In genomic region chr6:32614366-32615081, GRCh38 we compare ENCODE assay signal across 19 cellular contexts. TPM values are rescaled to one million over a fixed set of nuclear protein-coding genes. Genes with fewer than 3 reads are reported as not detected.
DNase-seq lines count a peak whose midpoint lies in the region; ATAC-seq and TF ChIP-seq lines count a peak whose summit lies in the region.
"Had no signal": no experiment of that assay in that cellular context is flagged by ENCODE, and none has a peak within 500 bp of the region (broad histone marks: within the 10 kb centered on the region; RNA-seq: fewer than 3 reads in every experiment).

No MANE protein-coding gene starts in this region.

- no peaks in the 10 kb centered on the region; a peak in 1 of 5 replicates for H3K9me3 Mint-ChIP-seq in H9
- H3K9me3 Mint-ChIP-seq in WTC11, result peaks cover 3% of the 10 kb centered on the region; the same call in 1 of the 2 replicates
- peaks cover 23% of the 10 kb centered on the region for H3K9me3 Mint-ChIP-seq in nephron progenitor cell

- H3K27me3 Mint-ChIP-seq in H9 (ENCODE audit: low read depth), result no peaks in the 10 kb centered on the region
- no peaks in the 10 kb centered on the region; the same call in 1 of the 2 replicates for H3K27me3 Mint-ChIP-seq in WTC11 (ENCODE audit: low read depth)
- H3K27me3 Mint-ChIP-seq in nephron progenitor cell (ENCODE audit: low read depth, poor library complexity), result peaks cover 6% of the 10 kb centered on the region
- H3K27me3 Mint-ChIP-seq: CD4-positive, CD25-positive, alpha-beta regulatory T cell had no signal

- no peaks in the 10 kb centered on the region for H3K79me1 ChIP-seq in H9 (ENCODE audit: insufficient read depth, low read depth, low read length, poor library complexity, severe bottlenecking)

- no peaks in the 10 kb centered on the region for H3K36me3 Mint-ChIP-seq in H9 (ENCODE audit: insufficient read depth in 1 of 3, low read depth in 3 of 3)
- no peaks in the 10 kb centered on the region for H3K36me3 Mint-ChIP-seq in WTC11
- peaks cover 4% of the 10 kb centered on the region for H3K36me3 Mint-ChIP-seq in nephron progenitor cell (ENCODE audit: low read depth)
- H3K36me3 Mint-ChIP-seq: CD4-positive, CD25-positive, alpha-beta regulatory T cell had no signal

- no peaks in the 10 kb centered on the region for H3K27me3 ChIP-seq in H9 (ENCODE audit: insufficient read depth, low read length)
- H3K27me3 ChIP-seq in thyroid gland, result no peaks in the 10 kb centered on the region
- H3K27me3 ChIP-seq: Peyer's patch had no signal

- no peaks in the 10 kb centered on the region for H3K36me3 ChIP-seq in thyroid gland
- H3K36me3 ChIP-seq: Peyer's patch had no signal

- no peak overlapping the region for H3K9ac ChIP-seq in H9 (ENCODE audit: extremely low read depth, insufficient read length, low read length)

- intact Hi-C loops in thyroid gland (cut with DNase I), result no loop called here

- H2BK5ac ChIP-seq in H9 (ENCODE audit: insufficient read length, low read length), result no peak overlapping the region

- H3K14ac ChIP-seq in H9 (ENCODE audit: insufficient read depth, low read length), result no peak overlapping the region

- no peak overlapping the region for H4K5ac ChIP-seq in H9 (ENCODE audit: insufficient read length, low read depth, low read length)

- CTCF ChIA-PET in WTC11 (lab: Charles Lee), result no interaction called here

- H2BK20ac ChIP-seq in H9 (ENCODE audit: low read depth, low read length, poor library complexity, severe bottlenecking), result no peak overlapping the region

- H3K4me1 Mint-ChIP-seq in H9, result peaks cover 15 to 26% of the 10 kb centered on the region in 2 experiments
- peaks cover 14% of the 10 kb centered on the region for H3K4me1 Mint-ChIP-seq in WTC11
- H3K4me1 Mint-ChIP-seq in nephron progenitor cell, result peaks cover 7% of the 10 kb centered on the region

- H3K4me2 ChIP-seq in H9 (ENCODE audit: insufficient read depth, insufficient read length, low read length), result no peak overlapping the region

- no peak overlapping the region for H3K18ac ChIP-seq in H9 (ENCODE audit: insufficient read length, low read depth, low read length)

- WGBS in H9 (ENCODE audit: extremely low coverage, insufficient read length, low lambda C conversion rate), result no CpG with 5 or more reads among the region's 1 CpG
- WGBS in thyroid gland, 2 donors, result 0% methylated on average over 1 of the region's 1 CpG

- no peak overlapping the region for H2BK15ac ChIP-seq in H9 (ENCODE audit: low read depth, low read length)

- H4K20me1 ChIP-seq in H9 (ENCODE audit: control insufficient read depth, insufficient read depth, insufficient read length), result no peaks in the 10 kb centered on the region

- no peak overlapping the region for H3K23ac ChIP-seq in H9 (ENCODE audit: insufficient read length, low read depth, low read length)

- no peak overlapping the region for H2BK120ac ChIP-seq in H9 (ENCODE audit: low read depth, low read length, poor library complexity, severe bottlenecking)

- H3K56ac ChIP-seq in H9 (ENCODE audit: insufficient read length, low read depth, low read length), result no peak overlapping the region

- TF ChIP-seq CTCF in H9 (conservative IDR thresholded peaks at IDR 0.05) (no peak), WTC11 (IDR thresholded peaks at IDR 0.05) (no peak), thyroid gland (IDR thresholded peaks at IDR 0.05) (no peak), nephron progenitor cell (IDR thresholded peaks at IDR 0.05) (no peak)

- H4K91ac ChIP-seq in H9 (ENCODE audit: insufficient read length, low read depth, low read length), result no peak overlapping the region

- H3K4me1 ChIP-seq in H9 (ENCODE audit: insufficient read depth, low read length) (peaks cover 4% of the 10 kb centered on the region; the same call in 1 of the 2 replicates), thyroid gland (peaks cover 5 to 7% of the 10 kb centered on the region in 2 donors)
- H3K4me1 ChIP-seq: Peyer's patch had no signal

- no peak overlapping the region for H3K4me3 Mint-ChIP-seq in H9
- H3K4me3 Mint-ChIP-seq in WTC11, result no peak overlapping the region
- H3K4me3 Mint-ChIP-seq in nephron progenitor cell, result no peak overlapping the region
- H3K4me3 Mint-ChIP-seq: CD4-positive, CD25-positive, alpha-beta regulatory T cell had no signal

- DNase-seq in H9 (peak; percentile 47), WTC11 (ENCODE audit: low spot score) (no peak), kidney glomerular epithelial cell (lab: John Stamatoyannopoulos, UW) (peak; percentile 47), thyroid gland (peak; percentile 48 to 62), nephron progenitor cell (no peak)
- DNase-seq in activated CD8-positive, alpha-beta memory T cell treated with anti-CD3 and anti-CD28 coated beads, Interleukin-2, amount 50 U/mL, for 4 hours, result no peak
- DNase-seq: AML-193; CD4-positive, CD25-positive, alpha-beta regulatory T cell; DMS79 treated with DMSO at 0.1 percent for 48 hours; GOT3; MM.1S; NCI-H1105; NCI-H187 treated with DMSO at 0.1 percent for 48 hours; NCI-H510A; NCI-H82; Peyer's patch; SHP77 had no signal

- no peak overlapping the region for H4K8ac ChIP-seq in H9 (replicated peaks; ENCODE audit: insufficient read length, low read depth, low read length)

- H3K27ac ChIP-seq in H9 (ENCODE audit: insufficient read length, low read depth, low read length) (no peak overlapping the region), thyroid gland (no peak overlapping the region)
- H3K27ac ChIP-seq: Peyer's patch had no signal

- H3K27ac Mint-ChIP-seq in H9, result no peak overlapping the region
- H3K27ac Mint-ChIP-seq in WTC11, result no peak overlapping the region
- H3K27ac Mint-ChIP-seq in nephron progenitor cell, result no peak overlapping the region

- no peak overlapping the region for H3T11ph ChIP-seq in H9 (ENCODE audit: low read length)

- no peak overlapping the region for H3K4ac ChIP-seq in H9 (ENCODE audit: low read depth, low read length)

- H3K79me2 ChIP-seq in H9 (ENCODE audit: insufficient read depth, low read length), result no peaks in the 10 kb centered on the region

- no peak overlapping the region for H2BK12ac ChIP-seq in H9 (ENCODE audit: insufficient read length, low read depth, low read length)

- ATAC-seq in WTC11 (peak; percentile 20; the same call in 1 of the 2 replicates), GM18870 (IDR thresholded peaks at IDR 0.05; ENCODE audit: unreplicated experiment) (no peak)
- ATAC-seq: HepG2 had no signal

- H2AFZ ChIP-seq in H9 (ENCODE audit: low read length), result no peak overlapping the region

- H3K4me3 ChIP-seq in thyroid gland (replicated peaks in 1 of 3), result no peak overlapping the region
- H3K4me3 ChIP-seq: Peyer's patch had no signal

- H2AK5ac ChIP-seq in H9 (ENCODE audit: insufficient read length, low read length), result no peak overlapping the region

- H3K23me2 ChIP-seq in H9 (ENCODE audit: insufficient read length, low read depth, low read length, poor library complexity, severe bottlenecking), result no peaks in the 10 kb centered on the region

- H3K9me3 ChIP-seq in H9 (ENCODE audit: control insufficient read depth, low read depth, low read length), result no peaks in the 10 kb centered on the region
- no peaks in the 10 kb centered on the region for H3K9me3 ChIP-seq in thyroid gland
- H3K9me3 ChIP-seq: Peyer's patch had no signal

- POLR2A ChIA-PET in WTC11 (lab: Charles Lee), result no interaction called here

- TF ChIP-seq POLR2A in thyroid gland (IDR thresholded peaks at IDR 0.05), result no peak

TF ChIP-seq in WTC11, 78 proteins besides CTCF, POLR2A, EP300 and RAD21 (continues in another document):
- TF ChIP-seq HMGA2 (CRISPR knock-in tag; IDR thresholded peaks at IDR 0.05) (no peak), SMAD4 (CRISPR knock-in tag; IDR thresholded peaks at IDR 0.05) (no peak), ZMAT4 (CRISPR knock-in tag; IDR thresholded peaks at IDR 0.05) (no peak), GRHL2 (CRISPR knock-in tag; IDR thresholded peaks at IDR 0.05; ENCODE audit: insufficient replicate concordance, severe bottlenecking) (no peak), ATF1 (CRISPR knock-in tag; IDR thresholded peaks at IDR 0.05) (no peak), CDX4 (CRISPR knock-in tag; IDR thresholded peaks at IDR 0.05; ENCODE audit: borderline replicate concordance) (no peak), RORB (CRISPR knock-in tag; IDR thresholded peaks at IDR 0.05) (no peak), ZNF219 (CRISPR knock-in tag; IDR thresholded peaks at IDR 0.05; ENCODE audit: borderline replicate concordance) (no peak), MLX (CRISPR knock-in tag; IDR thresholded peaks at IDR 0.05) (no peak), ZNF423 (CRISPR knock-in tag; IDR thresholded peaks at IDR 0.05) (no peak), CREM (CRISPR knock-in tag; IDR thresholded peaks at IDR 0.05) (no peak), KAT7 (CRISPR knock-in tag; IDR thresholded peaks at IDR 0.05; ENCODE audit: borderline replicate concordance) (no peak), SOX15 (CRISPR knock-in tag; IDR thresholded peaks at IDR 0.05) (no peak), MAX (CRISPR knock-in tag; IDR thresholded peaks at IDR 0.05) (no peak)

RNA-seq across cellular contexts. Expression of gene HLA-DQA1, which starts 22.7 kb away (rescaled TPM):
- total RNA-seq in H9 (2021) (0.68 and 1.7 TPM in 2 replicates), WTC11 (2021) (0.22 to 0.92 TPM (median 0.62 TPM) in 3 replicates), thyroid gland (10 to 100 TPM in 2 of 4 donors, 1 to 10 TPM in 2; 1.7 to 19.6 (median 10.2) TPM)
- total RNA-seq: HepG2 had no signal

RNA-seq across cellular contexts. Expression of gene HLA-DRB1, which starts 24.9 kb away (rescaled TPM):
- 24.7 and 25.9 TPM in 2 replicates for total RNA-seq in H9 (2021)
- total RNA-seq in WTC11 (2021), result 1.4 to 2.3 TPM (median 2.1 TPM) in 3 replicates
- total RNA-seq in thyroid gland, result 10 to 100 TPM; 17.1 to 28.1 (median 22.8) TPM

RNA-seq across cellular contexts. Expression of gene HLA-DQB1, which starts 51.9 kb away (rescaled TPM):
- total RNA-seq in H9 (2021) (39.2 and 41.0 TPM in 2 replicates), WTC11 (2021) (0.83 to 3.8 TPM (median 2.6 TPM) in 3 replicates), thyroid gland (1 to 10 TPM in 2 of 4 donors, under 1 TPM in 1, not detected in 1; 0.27 to 8.6 (median 2.7) TPM)
- total RNA-seq: HepG2 had no signal

Comparison
In these comparisons a context has a peak if more than half of its experiments do, and no peak if none do; other contexts are left out.
1. DNase-seq: peak in H9 (single experiment), kidney glomerular epithelial cell (single experiment) and thyroid gland (2 of 2); none in WTC11 (single experiment), nephron progenitor cell (single experiment) and activated CD8-positive, alpha-beta memory T cell treated with anti-CD3 and anti-CD28 coated beads, Interleukin-2, amount 50 U/mL, for 4 hours (single experiment).